In genomic region chr2:181203916-181204315, GRCh38 we compare ENCODE assay signal across 23 cellular contexts.
DNase-seq lines count a peak whose midpoint lies in the region; ATAC-seq and TF ChIP-seq lines count a peak whose summit lies in the region.
"Had no signal": no experiment of that assay in that cellular context is flagged by ENCODE, and none has a peak within 500 bp of the region (broad histone marks: within the 10 kb centered on the region; RNA-seq: fewer than 3 reads in every experiment).

No MANE protein-coding gene starts in this region.

- no peaks in the 10 kb centered on the region for H3K79me2 ChIP-seq in osteoblast (ENCODE audit: insufficient read depth, low read length)

- no peak overlapping the region for H2AFZ ChIP-seq in osteoblast (ENCODE audit: low read length)

- peaks cover 13% of the 10 kb centered on the region for H3K4me1 ChIP-seq in osteoblast (ENCODE audit: insufficient read depth, low read length)
- H3K4me1 ChIP-seq: BLaER1 treated with 17β-estradiol and CSF1 and Interleukin-3, amounts not matched to agents 10 nM and 100 nM; heart right ventricle; psoas muscle had no signal

- peak; percentile 51 for DNase-seq in ELR (ENCODE audit: low read depth)
- DNase-seq in M059J (ENCODE audit: low read depth) = peak; percentile 48
- DNase-seq in choroid plexus epithelial cell (ENCODE audit: low read depth) = peak; percentile 13
- DNase-seq in osteoblast (ENCODE audit: insufficient read length, low spot score, missing footprints) = peak; percentile 21
- DNase-seq in NCI-H510A (lab: John Stamatoyannopoulos, UW) = no peak
- no peak for DNase-seq in medulla oblongata (ENCODE audit: extremely low spot score)
- DNase-seq: activated naive CD8-positive, alpha-beta T cell treated with anti-CD3 and anti-CD28 coated beads, Interleukin-2, amount 10 ng/mL, durations not matched to agents 7 days and 5 days; central memory CD4-positive, alpha-beta T cell; GF-D8; heart right ventricle; MM.1S; NCI-H187 treated with DMSO at 0.1 percent for 48 hours; NCI-H446 treated with DMSO at 0.1 percent for 48 hours; psoas muscle; Right ventricle myocardium superior; stimulated activated CD4-positive, alpha-beta T cell treated with anti-CD3 and anti-CD28 coated beads, Interleukin-4, amount 100 ng/mL, for 4 hours; substantia nigra; T-helper 2 cell had no signal

- no peak for ATAC-seq in HG02970 (IDR thresholded peaks at IDR 0.05; ENCODE audit: low FRiP score, unreplicated experiment)
- ATAC-seq: esophagus mucosa, heart right ventricle, psoas muscle, WTC11 had no signal

- H3K9me3 ChIP-seq in osteoblast (ENCODE audit: low read depth, low read length) = no peaks in the 10 kb centered on the region
- H3K9me3 ChIP-seq: psoas muscle had no signal

- no peaks in the 10 kb centered on the region for H4K20me1 ChIP-seq in osteoblast (ENCODE audit: insufficient read depth, low read length)
- H4K20me1 ChIP-seq: BLaER1 treated with 17β-estradiol and CSF1 and Interleukin-3, amounts not matched to agents 10 nM and 100 nM had no signal

- H3K4me2 ChIP-seq in osteoblast (ENCODE audit: insufficient read depth, low read length) = peak overlapping the region; percentile 7
- H3K4me2 ChIP-seq: BLaER1 treated with 17β-estradiol and CSF1 and Interleukin-3, amounts not matched to agents 10 nM and 100 nM had no signal

- no peak overlapping the region for H3K27ac ChIP-seq in osteoblast (ENCODE audit: low read depth, low read length)
- H3K27ac ChIP-seq: BLaER1 treated with 17β-estradiol and CSF1 and Interleukin-3, amounts not matched to agents 10 nM and 100 nM; heart right ventricle; psoas muscle had no signal

- no peaks in the 10 kb centered on the region for H3K36me3 ChIP-seq in osteoblast (ENCODE audit: insufficient read depth, low read length)
- H3K36me3 ChIP-seq: heart right ventricle had no signal

- TF ChIP-seq CTCF in choroid plexus epithelial cell (conservative IDR thresholded peaks at IDR 0.05; ENCODE audit: low read depth, low read length) (no peak), osteoblast (IDR thresholded peaks at IDR 0.05; ENCODE audit: extremely low read depth, low read depth, low read length) (no peak)

- H3K27me3 ChIP-seq in osteoblast (ENCODE audit: insufficient read depth, low read length) = no peaks in the 10 kb centered on the region
- H3K27me3 ChIP-seq: BLaER1 treated with 17β-estradiol and CSF1 and Interleukin-3, amounts not matched to agents 10 nM and 100 nM; heart right ventricle had no signal

- H3K4me3 ChIP-seq in choroid plexus epithelial cell (ENCODE audit: low read depth, low read length) (no peak overlapping the region), osteoblast (ENCODE audit: insufficient read depth, low read length) (no peak overlapping the region)
- H3K4me3 ChIP-seq: BLaER1 treated with 17β-estradiol and CSF1 and Interleukin-3, amounts not matched to agents 10 nM and 100 nM; heart right ventricle; psoas muscle; smooth muscle cell had no signal

Comparison
In these comparisons a context has a peak if more than half of its experiments do, and no peak if none do; other contexts are left out.
1. DNase-seq: peak in ELR (single experiment), M059J (single experiment), choroid plexus epithelial cell (single experiment) and osteoblast (single experiment); none in NCI-H510A (single experiment) and medulla oblongata (single experiment).